In the genomic region with DNA sequence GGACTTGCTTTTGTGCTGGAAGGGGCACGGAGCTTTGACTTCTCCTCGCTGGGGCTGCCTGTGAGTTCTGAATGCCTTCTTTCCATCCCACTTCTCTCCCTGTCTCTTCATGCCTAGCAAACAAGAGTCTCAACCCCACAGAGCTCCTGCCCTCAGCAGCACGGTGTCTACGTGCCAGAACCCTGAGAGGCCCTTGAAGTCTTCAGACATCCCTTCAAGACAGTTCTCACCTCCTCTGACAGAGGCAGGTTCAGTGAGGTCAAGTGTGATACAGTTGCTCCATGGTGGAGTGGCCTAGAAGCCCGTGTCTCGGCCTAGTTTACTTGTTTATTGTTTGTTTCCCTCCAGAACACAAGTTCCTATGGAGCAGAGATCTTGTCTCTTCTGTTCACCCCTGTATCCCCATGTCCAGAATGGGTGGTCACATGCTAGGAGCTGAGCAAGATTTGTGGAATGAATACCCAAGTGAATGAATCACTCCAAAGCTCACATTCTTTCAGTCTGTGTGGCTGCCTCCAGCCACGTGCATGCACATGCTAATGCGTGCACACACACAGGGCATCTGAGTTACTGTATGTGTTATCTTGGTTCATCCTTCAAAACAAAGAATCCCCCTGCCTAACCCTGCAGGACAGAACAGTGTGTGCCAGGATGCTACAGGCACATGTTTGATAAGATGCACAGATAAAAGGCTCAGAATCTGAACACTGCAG, we compare ENCODE assay signal across 10 cellular contexts.
A peak's percentile ranks its signal among the peaks of the same experiment; 100 is the strongest.
DNase-seq lines count a peak whose midpoint lies in the region; ATAC-seq and TF ChIP-seq lines count a peak whose summit lies in the region.
"Had no signal": no experiment of that assay in that cellular context is flagged by ENCODE, and none has a peak within 500 bp of the region (broad histone marks: within the 10 kb centered on the region; RNA-seq: fewer than 3 reads in every experiment).

No MANE protein-coding gene starts in this region.

- no peaks in the 10 kb centered on the region for H3K27me3 ChIP-seq in NT2/D1 (ENCODE audit: insufficient read depth, insufficient read length)

- H3K27ac Mint-ChIP-seq in nephron progenitor cell, result peak overlapping the region; percentile 70
- H3K27ac Mint-ChIP-seq in effector memory CD8-positive, alpha-beta T cell, result peak overlapping the region in 1 of 2 donors; percentile 29

- no peaks in the 10 kb centered on the region for H3K27me3 Mint-ChIP-seq in nephron progenitor cell (ENCODE audit: low read depth, poor library complexity)
- no peaks in the 10 kb centered on the region for H3K27me3 Mint-ChIP-seq in effector memory CD8-positive, alpha-beta T cell

- H3K4me1 ChIP-seq in NT2/D1 (ENCODE audit: insufficient read depth, insufficient read length), result peaks cover 4% of the 10 kb centered on the region

- H3K9ac ChIP-seq in NT2/D1 (ENCODE audit: insufficient read length, low read depth), result peak overlapping the region; percentile 17

- H3K9me3 Mint-ChIP-seq in nephron progenitor cell, result no peaks in the 10 kb centered on the region
- no peaks in the 10 kb centered on the region for H3K9me3 Mint-ChIP-seq in effector memory CD8-positive, alpha-beta T cell

- TF ChIP-seq CTCF in AG09319 (IDR thresholded peaks at IDR 0.05; ENCODE audit: low read depth, low read length) (no peak), epithelial cell of proximal tubule (conservative IDR thresholded peaks at IDR 0.05; ENCODE audit: low read depth, low read length) (no peak), nephron progenitor cell (IDR thresholded peaks at IDR 0.05) (no peak)

- H3K4me3 Mint-ChIP-seq in nephron progenitor cell, result no peak overlapping the region
- H3K4me3 Mint-ChIP-seq in effector memory CD8-positive, alpha-beta T cell, result no peak overlapping the region

- H3K9me3 ChIP-seq in NT2/D1 (ENCODE audit: insufficient read depth, low read length), result no peaks in the 10 kb centered on the region

- ATAC-seq in effector memory CD8-positive, alpha-beta T cell (replicated peaks), result no peak
- ATAC-seq in GM19455 (IDR thresholded peaks at IDR 0.05; ENCODE audit: unreplicated experiment), result no peak

- H3K4me3 ChIP-seq in NT2/D1 (ENCODE audit: insufficient read length, low read depth), result no peak overlapping the region
- no peak overlapping the region for H3K4me3 ChIP-seq in epithelial cell of proximal tubule (ENCODE audit: low read depth, low read length)

- H3K36me3 ChIP-seq in NT2/D1 (ENCODE audit: insufficient read depth, insufficient read length, low read length), result peaks cover 4% of the 10 kb centered on the region

- H3K4me1 Mint-ChIP-seq in nephron progenitor cell, result peaks cover 26% of the 10 kb centered on the region
- H3K4me1 Mint-ChIP-seq in effector memory CD8-positive, alpha-beta T cell (ENCODE audit: low read depth in 2 of 2), result no peaks in the 10 kb centered on the region

- DNase-seq in AG09319 (ENCODE audit: extremely low read depth, low read depth), result peak; percentile 68
- DNase-seq in NT2/D1 (ENCODE audit: low read depth, low spot score), result no peak
- peak; percentile 89 for DNase-seq in epithelial cell of proximal tubule (ENCODE audit: low read depth)
- DNase-seq in nephron progenitor cell, result no peak
- no peak for DNase-seq in NCI-H1694 (lab: John Stamatoyannopoulos, UW)
- no peak for DNase-seq in effector memory CD8-positive, alpha-beta T cell
- no peak for DNase-seq in DMS79 (lab: John Stamatoyannopoulos, UW)
- DNase-seq: COR-L47; effector memory CD4-positive, alpha-beta T cell had no signal

- H3K36me3 Mint-ChIP-seq in nephron progenitor cell (ENCODE audit: low read depth), result peaks cover 51% of the 10 kb centered on the region
- peaks cover 9% of the 10 kb centered on the region for H3K36me3 Mint-ChIP-seq in effector memory CD8-positive, alpha-beta T cell (ENCODE audit: insufficient read depth)

Comparison
In these comparisons a context has a peak if more than half of its experiments do, and no peak if none do; other contexts are left out.
1. DNase-seq: peak in AG09319 (single experiment) and epithelial cell of proximal tubule (single experiment); none in NT2/D1 (single experiment), nephron progenitor cell (single experiment), NCI-H1694 (single experiment), effector memory CD8-positive, alpha-beta T cell (0 of 3) and DMS79 (single experiment).